In the genomic region with DNA sequence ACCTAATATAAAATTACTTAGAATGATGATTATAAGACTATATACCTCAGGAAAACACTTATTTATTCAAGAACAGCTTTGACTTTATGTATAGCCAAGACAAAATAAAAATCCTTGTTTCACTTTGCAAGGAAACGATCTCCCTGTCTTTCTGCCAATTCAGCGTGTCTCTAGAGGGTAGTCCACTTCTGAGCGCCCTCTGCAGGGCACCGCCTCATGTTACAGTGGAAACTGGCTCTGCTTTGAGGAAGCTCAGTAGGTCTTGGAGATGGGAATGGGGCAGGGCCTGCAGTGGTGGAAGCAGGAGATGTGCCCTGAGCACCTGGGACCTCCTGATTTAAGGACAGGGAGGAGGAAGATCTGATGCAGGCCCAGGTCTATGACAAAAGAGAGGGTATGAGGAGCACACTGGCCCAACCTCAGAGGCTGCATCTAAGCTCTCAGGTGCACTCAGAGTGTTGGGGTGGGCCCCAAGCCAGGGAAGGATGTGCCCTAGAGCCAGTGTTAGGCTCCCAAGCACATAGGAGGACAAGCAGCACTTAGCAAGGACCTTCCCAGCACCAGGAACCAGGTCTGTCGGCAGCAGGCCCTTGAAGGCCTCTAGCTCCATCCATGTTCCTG, we compare ENCODE assay signal across 10 cellular contexts.
DNase-seq lines count a peak whose midpoint lies in the region; ATAC-seq, FAIRE-seq and TF ChIP-seq lines count a peak whose summit lies in the region.
"Had no signal": no experiment of that assay in that cellular context is flagged by ENCODE, and none has a peak within 500 bp of the region (broad histone marks: within the 10 kb centered on the region; RNA-seq: fewer than 3 reads in every experiment).

No MANE protein-coding gene starts in this region.

- H3K9me2 ChIP-seq in PC-3 (replicated peaks; ENCODE audit: low read length) = no peaks in the 10 kb centered on the region

- H3K9ac ChIP-seq in PC-3 (ENCODE audit: low read length) = 0 out of 2 replicates have a peak overlapping the region, but pooled peaks have one; percentile 18

- POLR2A ChIA-PET in PC-3 (lab: Charles Lee; ENCODE audit: unreplicated experiment) = no interaction called here
- POLR2A ChIA-PET in CD4-positive, alpha-beta memory T cell (lab: Charles Lee; ENCODE audit: partially characterized antibody) = no interaction called here

- H3K27me3 Mint-ChIP-seq in CD4-positive, alpha-beta memory T cell = no peaks in the 10 kb centered on the region
- H3K27me3 Mint-ChIP-seq: dendritic cell treated with granulocyte-macrophage colony-stimulating factor and Interleukin-4, amounts not matched to agents 40 ng/mL and 50 ng/mL, for 4 days; stimulated activated naive CD8-positive, alpha-beta T cell treated with anti-CD3 and anti-CD28 coated beads, Interleukin-15, Interleukin-2, amounts not matched to agents 100 ng/mL and 50 ng/mL, for 24 hours had no signal

- H3K4me1 ChIP-seq in PC-3 (ENCODE audit: insufficient read depth, low read length) = no peaks in the 10 kb centered on the region
- no peaks in the 10 kb centered on the region for H3K4me1 ChIP-seq in esophagus squamous epithelium
- no peaks in the 10 kb centered on the region for H3K4me1 ChIP-seq in small intestine (ENCODE audit: control insufficient read depth in 2 of 2, insufficient read depth in 1 of 2, low read depth in 1 of 2, low read length in 1 of 2)
- no peaks in the 10 kb centered on the region for H3K4me1 ChIP-seq in CD4-positive, alpha-beta memory T cell (ENCODE audit: insufficient read depth, low read length)

- H3K4me3 ChIP-seq in PC-3 (ENCODE audit: low read length) = peak overlapping the region; percentile 67
- no peak overlapping the region for H3K4me3 ChIP-seq in esophagus squamous epithelium
- H3K4me3 ChIP-seq in small intestine (ENCODE audit: low read depth in 1 of 2, low read length in 2 of 2) = no peak overlapping the region
- H3K4me3 ChIP-seq in CD4-positive, alpha-beta memory T cell (ENCODE audit: low read length in 2 of 2) = no peak overlapping the region
- H3K4me3 ChIP-seq in coronary artery = no peak overlapping the region

- no peaks in the 10 kb centered on the region for H3F3A ChIP-seq in PC-3 (ENCODE audit: low read length, unreplicated experiment)

- no peaks in the 10 kb centered on the region for H3K36me3 Mint-ChIP-seq in CD4-positive, alpha-beta memory T cell

- CTCF ChIA-PET in PC-3 (lab: Charles Lee) = interaction anchor here (0.6 to 1.1 kb wide), 10 partner anchors 52 to 1205 kb away, joined by 3 to 6 read pairs (median 3); a partner anchor contains a TSS
- CTCF ChIA-PET in CD4-positive, alpha-beta memory T cell (lab: Charles Lee; ENCODE audit: partially characterized antibody) = no interaction called here

- no peak for TF ChIP-seq POLR2A in esophagus squamous epithelium (IDR thresholded peaks at IDR 0.05)

- ATAC-seq in PC-3 = peak; percentile 97

- H3K36me3 ChIP-seq in PC-3 (ENCODE audit: low read depth, low read length) (no peaks in the 10 kb centered on the region), esophagus squamous epithelium (no peaks in the 10 kb centered on the region), small intestine (ENCODE audit: control insufficient read depth in 2 of 2, insufficient read depth in 2 of 2, low read length in 2 of 2) (no peaks in the 10 kb centered on the region)
- no peaks in the 10 kb centered on the region for H3K36me3 ChIP-seq in CD4-positive, alpha-beta memory T cell (ENCODE audit: insufficient read depth, low read length)

- FAIRE-seq in small intestine (lab: Jason Lieb, UNC) = no peak

- WGBS in esophagus squamous epithelium, 2 donors = 47 to 60% methylated on average over 5 of the region's 5 CpGs
- 41 to 53% (median 45%) methylated on average over 5 of the region's 5 CpGs for WGBS in small intestine, 3 donors

- H3K9me3 ChIP-seq in PC-3 (ENCODE audit: low read length) = no peaks in the 10 kb centered on the region
- H3K9me3 ChIP-seq in esophagus squamous epithelium = no peaks in the 10 kb centered on the region
- H3K9me3 ChIP-seq in small intestine (ENCODE audit: control insufficient read depth, low read depth) = no peaks in the 10 kb centered on the region
- no peaks in the 10 kb centered on the region for H3K9me3 ChIP-seq in CD4-positive, alpha-beta memory T cell (ENCODE audit: control insufficient read depth in 1 of 2, low read length in 2 of 2)

- intact Hi-C loops in PC-3 (cut with micrococcal nuclease) = loop anchor here (5.0 kb wide), 2 partner anchors 324 to 1184 kb away; no protein-coding TSS in a partner anchor
- intact Hi-C loops in esophagus squamous epithelium (cut with DNase I) = no loop called here
- intact Hi-C loops in CD4-positive, alpha-beta memory T cell (cut with micrococcal nuclease) = no loop called here

- TF ChIP-seq CTCF in PC-3 (conservative IDR thresholded peaks at IDR 0.05; ENCODE audit: low read depth, low read length) (peak; percentile 90), esophagus squamous epithelium (IDR thresholded peaks at IDR 0.05) (peak in 5 of 6 experiments; percentile 15 to 67 (median 32)), coronary artery (IDR thresholded peaks at IDR 0.05) (no peak)

- H4K20me1 ChIP-seq in PC-3 (ENCODE audit: low read length) = no peaks in the 10 kb centered on the region

- no peaks in the 10 kb centered on the region for H3K27me3 ChIP-seq in PC-3 (ENCODE audit: low read length)
- peaks cover 0 to 4% (median 0%) of the 10 kb centered on the region in 4 donors for H3K27me3 ChIP-seq in esophagus squamous epithelium
- no peaks in the 10 kb centered on the region for H3K27me3 ChIP-seq in small intestine (ENCODE audit: control insufficient read depth in 2 of 2, insufficient read depth in 2 of 2, low read length in 2 of 2)
- H3K27me3 ChIP-seq in CD4-positive, alpha-beta memory T cell (ENCODE audit: insufficient read depth, low read length) = no peaks in the 10 kb centered on the region

- H3K4me1 Mint-ChIP-seq in CD4-positive, alpha-beta memory T cell = no peaks in the 10 kb centered on the region

- H2AFZ ChIP-seq in PC-3 (ENCODE audit: low read length) = peak overlapping the region; percentile 87

- in situ Hi-C loops in ACHN (cut with HindIII; ENCODE audit: low pct_ligation_motif_present, low pct_unique_long_range_greater_than_20kb, low sequenced_read_pairs) = no loop called here

- no TSS peak for BruUV-seq in PC-3 (replicated peaks; lab: Mats Ljungman, UMichigan)

- H3K4me3 Mint-ChIP-seq in CD4-positive, alpha-beta memory T cell = no peak overlapping the region
- H3K4me3 Mint-ChIP-seq: dendritic cell treated with granulocyte-macrophage colony-stimulating factor and Interleukin-4, amounts not matched to agents 40 ng/mL and 50 ng/mL, for 4 days; stimulated activated naive CD8-positive, alpha-beta T cell treated with anti-CD3 and anti-CD28 coated beads, Interleukin-15, Interleukin-2, amounts not matched to agents 100 ng/mL and 50 ng/mL, for 24 hours had no signal

- H3K27ac ChIP-seq in PC-3 (ENCODE audit: low read length) (no peak overlapping the region), esophagus squamous epithelium (no peak overlapping the region), small intestine (ENCODE audit: low read depth in 1 of 2, low read length in 1 of 2) (no peak overlapping the region), coronary artery (no peak overlapping the region)
- H3K27ac ChIP-seq in CD4-positive, alpha-beta memory T cell (ENCODE audit: low read depth, low read length) = no peak overlapping the region

- H3K79me2 ChIP-seq in PC-3 (ENCODE audit: low read length) = no peaks in the 10 kb centered on the region

- peak overlapping the region; percentile 85 for H3K4me2 ChIP-seq in PC-3 (ENCODE audit: low read length)

- DNase-seq in ACHN = peak; percentile 78
- peak; percentile 93 for DNase-seq in H4 (ENCODE audit: low spot score)
- DNase-seq in PC-3 = peak; percentile 89
- DNase-seq in esophagus squamous epithelium (lab: John Stamatoyannopoulos, UW) = no peak
- DNase-seq in small intestine = peak; percentile 66
- DNase-seq in stimulated activated CD4-positive, alpha-beta T cell treated with anti-CD3 and anti-CD28 coated beads, Interleukin-12 subunit alpha, Interleukin-12 subunit beta, amount 100 ng/mL, for 4 hours = no peak
- no peak for DNase-seq in CD4-positive, alpha-beta memory T cell
- no peak for DNase-seq in coronary artery (ENCODE audit: low spot score)

- no peak overlapping the region for H3K27ac Mint-ChIP-seq in CD4-positive, alpha-beta memory T cell
- H3K27ac Mint-ChIP-seq: dendritic cell treated with granulocyte-macrophage colony-stimulating factor and Interleukin-4, amounts not matched to agents 40 ng/mL and 50 ng/mL, for 4 days; stimulated activated naive CD8-positive, alpha-beta T cell treated with anti-CD3 and anti-CD28 coated beads, Interleukin-15, Interleukin-2, amounts not matched to agents 100 ng/mL and 50 ng/mL, for 24 hours had no signal

- peaks cover 0 to 2% (median 0%) of the 10 kb centered on the region in 8 donors for H3K9me3 Mint-ChIP-seq in CD4-positive, alpha-beta memory T cell
- H3K9me3 Mint-ChIP-seq: dendritic cell treated with granulocyte-macrophage colony-stimulating factor and Interleukin-4, amounts not matched to agents 40 ng/mL and 50 ng/mL, for 4 days; stimulated activated naive CD8-positive, alpha-beta T cell treated with anti-CD3 and anti-CD28 coated beads, Interleukin-15, Interleukin-2, amounts not matched to agents 100 ng/mL and 50 ng/mL, for 24 hours had no signal

Comparison
In these comparisons a context has a peak if more than half of its experiments do, and no peak if none do; other contexts are left out.
1. DNase-seq: peak in ACHN (single experiment), H4 (single experiment), PC-3 (single experiment) and small intestine (single experiment); none in esophagus squamous epithelium (single experiment), stimulated activated CD4-positive, alpha-beta T cell treated with anti-CD3 and anti-CD28 coated beads, Interleukin-12 subunit alpha, Interleukin-12 subunit beta, amount 100 ng/mL, for 4 hours (single experiment), CD4-positive, alpha-beta memory T cell (0 of 5) and coronary artery (single experiment).